14 cellular contexts compared by ENCODE assay signal in the genomic region with DNA sequence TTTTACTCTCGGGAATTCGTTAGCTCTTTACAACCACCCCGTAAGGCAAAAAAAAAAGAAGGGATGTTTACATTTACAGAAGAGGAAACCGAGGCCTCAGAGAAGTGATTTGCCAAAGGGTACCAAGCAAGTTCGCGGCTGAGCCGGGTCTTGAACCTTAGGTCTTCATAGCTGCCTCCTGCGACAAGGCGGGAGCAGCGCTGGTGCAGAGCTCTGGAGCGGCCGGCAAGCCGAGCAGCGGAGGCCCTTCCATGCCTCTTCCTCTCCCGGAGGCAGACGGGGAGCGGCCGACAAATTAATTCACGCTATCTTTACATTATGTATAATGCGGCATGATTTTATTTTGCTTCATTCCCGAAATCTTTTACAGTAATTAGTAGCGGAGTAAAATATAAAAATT.
DNase-seq lines count a peak whose midpoint lies in the region; TF ChIP-seq lines count a peak whose summit lies in the region.
"Had no signal": no experiment of that assay in that cellular context is flagged by ENCODE, and none has a peak within 500 bp of the region (broad histone marks: within the 10 kb centered on the region; RNA-seq: fewer than 3 reads in every experiment).

No MANE protein-coding gene starts in this region.

- no peaks in the 10 kb centered on the region for H3K9me3 ChIP-seq in BE2C
- no peaks in the 10 kb centered on the region for H3K9me3 ChIP-seq in PC-9 (ENCODE audit: insufficient read depth, low read depth)
- H3K9me3 ChIP-seq: gastroesophageal sphincter, suprapubic skin had no signal

- CTCF ChIA-PET in PC-9 (lab: Charles Lee) = no interaction called here

- H4K20me1 ChIP-seq in PC-9 (ENCODE audit: insufficient read depth) = no peaks in the 10 kb centered on the region

- H3F3A ChIP-seq in PC-9 (ENCODE audit: insufficient read depth, low read depth) = peaks cover 17% of the 10 kb centered on the region

- H3K4me1 Mint-ChIP-seq in neural crest cell = peaks cover 28% of the 10 kb centered on the region
- H3K4me1 Mint-ChIP-seq: central memory CD8-positive, alpha-beta T cell had no signal

- intact Hi-C loops in PC-9 (cut with micrococcal nuclease; ENCODE audit: unreplicated experiment) = loop anchor here (2.0 to 10.0 kb wide), 4 partner anchors 118 to 654 kb away; no protein-coding TSS in a partner anchor

- H3K27ac Mint-ChIP-seq in neural crest cell (ENCODE audit: unreplicated experiment) = no peak overlapping the region
- H3K27ac Mint-ChIP-seq: progenitor cell of endocrine pancreas had no signal

- H3K4me2 ChIP-seq in PC-9 = peak overlapping the region; percentile 75

- TF ChIP-seq CTCF in BE2C (IDR thresholded peaks at IDR 0.05; ENCODE audit: low read depth, low read length) (no peak), PC-9 (conservative IDR thresholded peaks at IDR 0.05) (no peak), fibroblast of villous mesenchyme (IDR thresholded peaks at IDR 0.05; ENCODE audit: insufficient read depth, low read depth, low read length) (no peak), neural crest cell (conservative IDR thresholded peaks at IDR 0.05) (no peak)

- no TSS peak for BruUV-seq in PC-9 (replicated peaks; lab: Mats Ljungman, UMichigan)

- no peaks in the 10 kb centered on the region for H3K36me3 Mint-ChIP-seq in neural crest cell (ENCODE audit: low read depth)

- POLR2A ChIA-PET in PC-9 (lab: Charles Lee; ENCODE audit: unreplicated experiment) = no interaction called here

- H3K9me2 ChIP-seq in PC-9 (ENCODE audit: insufficient read depth) = no peaks in the 10 kb centered on the region

- H3K27me3 ChIP-seq in BE2C (no peaks in the 10 kb centered on the region), PC-9 (ENCODE audit: insufficient read depth, low read depth) (no peaks in the 10 kb centered on the region)
- H3K27me3 ChIP-seq: gastroesophageal sphincter, suprapubic skin had no signal

- no peaks in the 10 kb centered on the region for H3K9me3 Mint-ChIP-seq in neural crest cell

- H3K27ac ChIP-seq in PC-9 = peak overlapping the region; percentile 88
- H3K27ac ChIP-seq in substantia nigra (ENCODE audit: low read depth, low read length, poor library complexity, severe bottlenecking) = no peak overlapping the region
- H3K27ac ChIP-seq: suprapubic skin had no signal

- peak overlapping the region; percentile 10 for H3K4me3 Mint-ChIP-seq in neural crest cell
- H3K4me3 Mint-ChIP-seq: central memory CD8-positive, alpha-beta T cell had no signal

- H3K4me1 ChIP-seq in BE2C (peaks cover 8% of the 10 kb centered on the region; the same call in 1 of the 2 replicates), PC-9 (replicated peaks; ENCODE audit: insufficient read depth) (peaks cover 55% of the 10 kb centered on the region)

- peak; percentile 4 for DNase-seq in BE2C
- no peak for DNase-seq in PC-9
- no peak for DNase-seq in fibroblast of villous mesenchyme (ENCODE audit: low read depth)
- no peak for DNase-seq in neural crest cell (ENCODE audit: low read depth, low spot score)
- DNase-seq in substantia nigra (lab: John Stamatoyannopoulos, UW) = no peak
- no peak for DNase-seq in COR-L47 (lab: John Stamatoyannopoulos, UW)
- no peak for DNase-seq in AML-193 (lab: John Stamatoyannopoulos, UW)
- no peak for DNase-seq in NCI-H1417 treated with DMSO at 0.1 percent for 48 hours (lab: John Stamatoyannopoulos, UW)
- DNase-seq: NCI-H2029 treated with DMSO at 0.1 percent for 48 hours, T-helper 2 cell had no signal

- H3K36me3 ChIP-seq in BE2C (no peaks in the 10 kb centered on the region), PC-9 (ENCODE audit: low read depth) (no peaks in the 10 kb centered on the region)
- H3K36me3 ChIP-seq: gastroesophageal sphincter, suprapubic skin had no signal

- no peaks in the 10 kb centered on the region for H3K79me2 ChIP-seq in PC-9 (ENCODE audit: low read depth)

- H2AFZ ChIP-seq in PC-9 = no peak overlapping the region

- H3K4me3 ChIP-seq in BE2C (ENCODE audit: low read depth, low read length) (no peak overlapping the region), PC-9 (no peak overlapping the region), fibroblast of villous mesenchyme (ENCODE audit: low read depth, low read length) (peak overlapping the region; percentile 40)

- H3K27me3 Mint-ChIP-seq in neural crest cell (ENCODE audit: low read depth) = no peaks in the 10 kb centered on the region
